19 cellular contexts compared by ENCODE assay signal in genomic region chr11:6410695-6411430, GRCh38. TPM values are rescaled to one million over a fixed set of nuclear protein-coding genes. Genes with fewer than 3 reads are reported as not detected.
"Had no signal": no experiment of that assay in that cellular context is flagged by ENCODE, and none has a peak within 500 bp of the region (broad histone marks: within the 10 kb centered on the region; RNA-seq: fewer than 3 reads in every experiment).

No MANE protein-coding gene starts in this region.

- H3K9me3 ChIP-seq: adrenal gland, body of pancreas, esophagus squamous epithelium, lower lobe of right lung, neutrophil, right atrium auricular region had no signal

- DNase-seq: activated naive CD4-positive, alpha-beta T cell treated with anti-CD3 and anti-CD28 coated beads, Interleukin-2, amount 50 U/mL, for 16 hours; body of pancreas; central memory CD4-positive, alpha-beta T cell; effector CD4-positive, alpha-beta T cell; esophagus squamous epithelium; kidney glomerular epithelial cell; lower lobe of right lung; naive B cell; stimulated activated CD4-positive, alpha-beta T cell treated with anti-CD3 and anti-CD28 coated beads, Interleukin-15, amount 100 ng/mL, for 24 hours; stimulated activated CD4-positive, alpha-beta T cell treated with anti-CD3 and anti-CD28 coated beads, Interleukin-4, amount 100 ng/mL, for 1 hour; stimulated activated naive CD4-positive, alpha-beta T cell; T-helper 9 cell; trophoblast cell had no signal

- H3K27me3 ChIP-seq: adrenal gland, body of pancreas, esophagus squamous epithelium, right atrium auricular region had no signal

- H3K9me3 Mint-ChIP-seq: naive B cell had no signal

- H3K4me1 ChIP-seq: adrenal gland, body of pancreas had no signal

- ATAC-seq: activated CD4-positive, CD25-positive, alpha-beta regulatory T cell treated with anti-CD3 and anti-CD28 coated beads, Interleukin-2, amount 50 U/mL, for 24 hours; body of pancreas; lower lobe of right lung had no signal

- H3K36me3 ChIP-seq: neutrophil had no signal

- H3K27me3 Mint-ChIP-seq: naive B cell had no signal

- H3K27ac Mint-ChIP-seq: naive B cell had no signal

- H3K27ac ChIP-seq: adrenal gland, body of pancreas, coronary artery, esophagus squamous epithelium, lower lobe of right lung, neutrophil, right atrium auricular region had no signal

- H3K4me3 ChIP-seq: adrenal gland, body of pancreas, coronary artery, esophagus squamous epithelium, lower lobe of right lung, right atrium auricular region had no signal

RNA-seq across cellular contexts. Expression of gene HPX, which starts 29.9 kb away (rescaled TPM):
- total RNA-seq: fibroblast of villous mesenchyme had no signal
